ENCODE assay signal across 22 cellular contexts in genomic region chr1:204331275-204331674, GRCh38. TPM values are rescaled to one million over a fixed set of nuclear protein-coding genes. Genes with fewer than 3 reads are reported as not detected.
DNase-seq lines count a peak whose midpoint lies in the region.
"Had no signal": no experiment of that assay in that cellular context is flagged by ENCODE, and none has a peak within 500 bp of the region (broad histone marks: within the 10 kb centered on the region; RNA-seq: fewer than 3 reads in every experiment).

No MANE protein-coding gene starts in this region.

- no peaks in the 10 kb centered on the region for H3K27me3 ChIP-seq in duodenal mucosa (ENCODE audit: control insufficient read depth in 1 of 2, insufficient read depth in 2 of 2, low read length in 2 of 2)
- H3K27me3 ChIP-seq in mucosa of rectum (ENCODE audit: control insufficient read depth in 2 of 2, insufficient read depth in 2 of 2, low read length in 2 of 2) = no peaks in the 10 kb centered on the region
- H3K27me3 ChIP-seq: BLaER1, neural progenitor cell, spleen, uterus had no signal

- H3K27ac ChIP-seq in duodenal mucosa (ENCODE audit: low read depth, low read length) = peak overlapping the region; percentile 68
- peak overlapping the region; percentile 95 for H3K27ac ChIP-seq in mucosa of rectum (ENCODE audit: low read depth in 2 of 2, low read length in 2 of 2)
- H3K27ac ChIP-seq: BLaER1, neural progenitor cell, RWPE1, spleen, uterus had no signal

- peaks cover 56 to 57% of the 10 kb centered on the region in 2 donors for H3K4me1 ChIP-seq in duodenal mucosa (ENCODE audit: control insufficient read depth in 1 of 2, insufficient read depth in 2 of 2, low read length in 2 of 2)
- peaks cover 44 to 51% of the 10 kb centered on the region in 2 donors for H3K4me1 ChIP-seq in mucosa of rectum (ENCODE audit: control insufficient read depth in 2 of 2, insufficient read depth in 2 of 2, low read length in 2 of 2)

- DNase-seq in SIG-M5 treated with dmso at 0.1 percent for 504 hours (lab: John Stamatoyannopoulos, UW; ENCODE audit: unreplicated experiment) = peak; percentile 31
- no peak for DNase-seq in SIG-M5 (lab: John Stamatoyannopoulos, UW)
- DNase-seq in ureter (ENCODE audit: low spot score) = peak; percentile 68
- DNase-seq in NCI-H2227 (lab: John Stamatoyannopoulos, UW; ENCODE audit: unreplicated experiment) = no peak
- DNase-seq in NOMO-1 treated with dmso at 0.1 percent for 144 hours (lab: John Stamatoyannopoulos, UW; ENCODE audit: unreplicated experiment) = no peak
- DNase-seq in NCI-H526 (lab: John Stamatoyannopoulos, UW) = no peak
- DNase-seq: activated naive CD4-positive, alpha-beta T cell treated with anti-CD3 and anti-CD28 coated beads, Interleukin-2, amount 10 ng/mL, durations not matched to agents 7 days and 5 days; activated T-cell treated with anti-CD3 and anti-CD28 coated beads, Interleukin-2, amount 50 U/mL, for 48 hours; aorta; effector CD4-positive, alpha-beta T cell; erythroblast; mesendoderm; NCI-H1436 treated with DMSO at 0.1 percent for 48 hours; spleen; stimulated activated CD4-positive, alpha-beta T cell treated with anti-CD3 and anti-CD28 coated beads, Interleukin-4, amount 100 ng/mL, for 24 hours; uterus had no signal

- peak overlapping the region; percentile 58 to 79 for H3K9ac ChIP-seq in duodenal mucosa (ENCODE audit: low read depth in 1 of 2, low read length in 2 of 2)
- peak overlapping the region; percentile 82 to 90 for H3K9ac ChIP-seq in mucosa of rectum (ENCODE audit: low read depth in 1 of 2, low read length in 2 of 2)
- H3K9ac ChIP-seq: BLaER1, neural progenitor cell had no signal

- H3K36me3 ChIP-seq in duodenal mucosa (ENCODE audit: control insufficient read depth in 1 of 2, insufficient read depth in 2 of 2, low read length in 2 of 2) = peaks cover 6% of the 10 kb centered on the region in 2 donors
- H3K36me3 ChIP-seq in mucosa of rectum (ENCODE audit: control insufficient read depth in 2 of 2, insufficient read depth in 2 of 2, low read length in 2 of 2) = peaks cover 3 to 9% of the 10 kb centered on the region in 2 donors
- H3K36me3 ChIP-seq: BLaER1, neural progenitor cell, spleen, uterus had no signal

- H3K4me3 ChIP-seq in duodenal mucosa (ENCODE audit: low read depth in 1 of 2, low read length in 2 of 2) = peak overlapping the region; percentile 63 to 71
- peak overlapping the region; percentile 76 to 80 for H3K4me3 ChIP-seq in mucosa of rectum (ENCODE audit: low read length in 2 of 2)
- H3K4me3 ChIP-seq: BLaER1, GM12878, neural progenitor cell, spleen, uterus had no signal

- H3K9me3 ChIP-seq in duodenal mucosa (ENCODE audit: control insufficient read depth in 1 of 2, low read length in 2 of 2) (no peaks in the 10 kb centered on the region), mucosa of rectum (ENCODE audit: control insufficient read depth in 2 of 2, low read length in 2 of 2) (no peaks in the 10 kb centered on the region)
- H3K9me3 ChIP-seq: BLaER1, spleen, uterus had no signal

RNA-seq across cellular contexts. Expression of gene PLEKHA6, which starts 28.5 kb away (rescaled TPM):
- 61.5 TPM for total RNA-seq in ureter

Comparison
In these comparisons a context has a peak if more than half of its experiments do, and no peak if none do; other contexts are left out.
1. DNase-seq: peak in SIG-M5 treated with dmso at 0.1 percent for 504 hours (single experiment) and ureter (single experiment); none in SIG-M5 (single experiment), NCI-H2227 (single experiment), NOMO-1 treated with dmso at 0.1 percent for 144 hours (single experiment) and NCI-H526 (0 of 2).